27 cellular contexts compared by ENCODE assay signal in the genomic region with DNA sequence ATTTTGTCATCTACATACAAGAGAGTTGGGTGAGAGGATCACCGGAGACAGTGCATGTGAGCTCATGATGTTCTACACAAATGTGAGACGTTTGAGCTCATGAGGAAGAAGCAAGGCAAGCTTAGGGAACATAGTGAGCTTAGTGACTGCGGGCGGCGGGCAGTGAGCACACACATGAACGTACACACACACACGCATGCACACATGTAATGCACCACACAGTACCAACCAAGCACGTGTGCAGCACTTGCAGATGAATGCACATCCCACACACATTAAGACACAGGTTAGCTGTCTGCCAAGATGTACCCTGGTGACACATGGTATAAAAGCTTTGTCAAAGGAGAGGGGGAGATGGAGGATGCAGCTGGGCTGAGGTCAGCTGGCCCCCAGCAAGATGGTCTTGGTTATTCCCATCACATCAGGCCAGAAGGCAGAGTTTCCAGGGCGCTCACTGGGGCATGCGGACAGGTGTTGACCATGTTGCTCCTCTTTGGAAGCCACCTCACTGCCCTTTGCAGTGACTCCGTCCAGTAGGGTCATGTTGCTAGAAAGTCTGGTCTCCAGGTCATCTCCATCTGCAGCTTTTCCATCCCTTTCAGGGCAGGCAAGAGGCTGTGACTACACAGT. TPM values are rescaled to one million over a fixed set of nuclear protein-coding genes. Genes with fewer than 3 reads are reported as not detected.
DNase-seq lines count a peak whose midpoint lies in the region; ATAC-seq, FAIRE-seq and TF ChIP-seq lines count a peak whose summit lies in the region.
"Had no signal": no experiment of that assay in that cellular context is flagged by ENCODE, and none has a peak within 500 bp of the region (broad histone marks: within the 10 kb centered on the region; RNA-seq: fewer than 3 reads in every experiment).

No MANE protein-coding gene starts in this region.

- peaks cover 3 to 42% of the 10 kb centered on the region in 2 experiments; a peak in 4 of 5 replicates for H3K27me3 ChIP-seq in HepG2 (ENCODE audit: control insufficient read depth in 1 of 2, insufficient read depth in 2 of 2, low read length in 2 of 2)
- no peaks in the 10 kb centered on the region for H3K27me3 ChIP-seq in right lobe of liver
- H3K27me3 ChIP-seq in colonic mucosa = no peaks in the 10 kb centered on the region
- H3K27me3 ChIP-seq: ascending aorta, uterus had no signal

- H3K9me3 Mint-ChIP-seq in osteocyte (ENCODE audit: unreplicated experiment) (no peaks in the 10 kb centered on the region), nephron progenitor cell (no peaks in the 10 kb centered on the region)
- H3K9me3 Mint-ChIP-seq: activated CD8-positive, alpha-beta T cell treated with anti-CD3 and anti-CD28 coated beads for 36 hours; activated naive CD4-positive, alpha-beta T cell treated with anti-CD3 and anti-CD28 coated beads, Interleukin-2, amount 50 U/mL, for 72 hours; activated T-helper 1 cell treated with anti-CD3 and anti-CD28 coated beads, Interleukin-12 subunit alpha, Interleukin-12 subunit beta, Interleukin-2, Interleukin-4 antibody, amounts not matched to agents 30 ng/mL and 10 ng/mL and 1 ng/mL, durations not matched to agents 14 hours and 24 hours and 36 hours; CD8-positive, alpha-beta memory T cell; T-helper 2 cell treated with Interferon-gamma antibody and Interleukin-4, amounts not matched to agents 5 μg/mL and 100 μg/mL, for 36 hours had no signal

- H3K27ac Mint-ChIP-seq in osteocyte (ENCODE audit: unreplicated experiment) (no peak overlapping the region), nephron progenitor cell (no peak overlapping the region)
- H3K27ac Mint-ChIP-seq: activated CD8-positive, alpha-beta T cell treated with anti-CD3 and anti-CD28 coated beads for 36 hours; activated naive CD4-positive, alpha-beta T cell treated with anti-CD3 and anti-CD28 coated beads, Interleukin-2, amount 50 U/mL, for 72 hours; activated T-helper 1 cell treated with anti-CD3 and anti-CD28 coated beads, Interleukin-12 subunit alpha, Interleukin-12 subunit beta, Interleukin-2, Interleukin-4 antibody, amounts not matched to agents 30 ng/mL and 10 ng/mL and 1 ng/mL, durations not matched to agents 14 hours and 24 hours and 36 hours; CD8-positive, alpha-beta memory T cell; T-helper 2 cell treated with Interferon-gamma antibody and Interleukin-4, amounts not matched to agents 5 μg/mL and 100 μg/mL, for 36 hours had no signal

- H3K4me1 Mint-ChIP-seq in osteocyte (ENCODE audit: unreplicated experiment) (peaks cover 20% of the 10 kb centered on the region), nephron progenitor cell (peaks cover 79% of the 10 kb centered on the region)

- TF ChIP-seq POLR2A in HepG2 (IDR thresholded peaks at IDR 0.05; ENCODE audit: insufficient read depth in 1 of 2, low read depth in 2 of 2, low read length in 2 of 2) (no peak), right lobe of liver (IDR thresholded peaks at IDR 0.05) (no peak)

- no peak overlapping the region for H3K4me2 ChIP-seq in HepG2 (ENCODE audit: low read depth, low read length)

- H3K9ac ChIP-seq in HepG2 (ENCODE audit: insufficient read depth, low read depth, low read length) = no peak overlapping the region
- no peak overlapping the region for H3K9ac ChIP-seq in colonic mucosa (ENCODE audit: low read depth in 2 of 2, low read length in 2 of 2)

- POLR2A ChIA-PET in HepG2 (lab: Yijun Ruan, JAX) = no interaction called here

- no peak for TF ChIP-seq CTCF in HepG2 (CRISPR knock-in tag; IDR thresholded peaks at IDR 0.05)
- no peak for TF ChIP-seq CTCF in right lobe of liver (IDR thresholded peaks at IDR 0.05)
- TF ChIP-seq CTCF in colonic mucosa (IDR thresholded peaks at IDR 0.05) = no peak
- no peak for TF ChIP-seq CTCF in osteocyte (IDR thresholded peaks at IDR 0.05)
- TF ChIP-seq CTCF in nephron progenitor cell (IDR thresholded peaks at IDR 0.05) = no peak

- H3K4me3 ChIP-seq in HepG2 (replicated peaks in 1 of 3; ENCODE audit: insufficient read depth in 1 of 3, low read depth in 2 of 3, low read length in 3 of 3) = no peak overlapping the region
- H3K4me3 ChIP-seq in right lobe of liver = no peak overlapping the region
- no peak overlapping the region for H3K4me3 ChIP-seq in colonic mucosa
- H3K4me3 ChIP-seq: ascending aorta, uterus had no signal

- FAIRE-seq in HepG2 (lab: Jason Lieb, UNC) = no peak
- FAIRE-seq: frontal cortex, G401.6, keratinocyte had no signal

- TF ChIP-seq EP300 in HepG2 (IDR thresholded peaks at IDR 0.05; ENCODE audit: low read depth in 2 of 2, low read length in 2 of 2) (no peak), HepG2 (CRISPR knock-in tag; IDR thresholded peaks at IDR 0.05; ENCODE audit: borderline replicate concordance) (no peak)

- H3K27ac ChIP-seq in HepG2 (ENCODE audit: extremely low read length, insufficient read depth, low read length) (no peak overlapping the region), right lobe of liver (no peak overlapping the region), colonic mucosa (no peak overlapping the region)
- H3K27ac ChIP-seq: uterus, VCaP had no signal

- H3K27me3 Mint-ChIP-seq in osteocyte (ENCODE audit: unreplicated experiment) (peaks cover 42% of the 10 kb centered on the region), nephron progenitor cell (ENCODE audit: low read depth, poor library complexity) (peaks cover 14% of the 10 kb centered on the region)

- H3K36me3 ChIP-seq in HepG2 (replicated peaks in 1 of 2; ENCODE audit: control insufficient read depth in 1 of 2, insufficient read depth in 2 of 2, low read length in 2 of 2) = no peaks in the 10 kb centered on the region
- H3K36me3 ChIP-seq in right lobe of liver = no peaks in the 10 kb centered on the region
- no peaks in the 10 kb centered on the region for H3K36me3 ChIP-seq in colonic mucosa
- H3K36me3 ChIP-seq: ascending aorta, uterus had no signal

- in situ Hi-C loops in HepG2 (cut with HindIII; ENCODE audit: extremely low pct_ligation_motif_present, low pct_unique_long_range_greater_than_20kb) = no loop called here

- no peaks in the 10 kb centered on the region for H3K79me2 ChIP-seq in HepG2 (ENCODE audit: insufficient read depth, low read length)

- H3K4me1 ChIP-seq in HepG2 (ENCODE audit: insufficient read depth, low read length) (no peaks in the 10 kb centered on the region; the same call in 1 of the 2 replicates), right lobe of liver (no peaks in the 10 kb centered on the region), colonic mucosa (no peaks in the 10 kb centered on the region)

- H2AFZ ChIP-seq in HepG2 (ENCODE audit: low read length) = no peak overlapping the region

- WGBS in HepG2 (ENCODE audit: low lambda C conversion rate) = 58% methylated on average over 8 of the region's 11 CpGs
- 87% methylated on average over 8 of the region's 11 CpGs for WGBS in right lobe of liver (ENCODE audit: insufficient coverage, low coverage, low lambda C conversion rate, missing lambda C conversion rate)

- H3K9me3 ChIP-seq in HepG2 (ENCODE audit: low read length) (no peaks in the 10 kb centered on the region), right lobe of liver (no peaks in the 10 kb centered on the region), colonic mucosa (no peaks in the 10 kb centered on the region)
- H3K9me3 ChIP-seq: ascending aorta, uterus had no signal

- TF ChIP-seq RAD21 in HepG2 (CRISPR knock-in tag; IDR thresholded peaks at IDR 0.05) = no peak

- no TSS peak for BruUV-seq in HepG2 (replicated peaks; lab: Mats Ljungman, UMichigan)

- no peaks in the 10 kb centered on the region for H3K36me3 Mint-ChIP-seq in osteocyte (ENCODE audit: unreplicated experiment)
- no peaks in the 10 kb centered on the region for H3K36me3 Mint-ChIP-seq in nephron progenitor cell (ENCODE audit: low read depth)
- H3K36me3 Mint-ChIP-seq: activated naive CD4-positive, alpha-beta T cell treated with anti-CD3 and anti-CD28 coated beads, Interleukin-2, amount 50 U/mL, for 72 hours; CD8-positive, alpha-beta memory T cell had no signal

- H4K20me1 ChIP-seq in HepG2 (ENCODE audit: insufficient read depth, low read length) = no peaks in the 10 kb centered on the region

- DNase-seq in HepG2 (ENCODE audit: low spot score) (no peak), right lobe of liver (no peak), colonic mucosa (peak; percentile 12), osteocyte (ENCODE audit: extremely low spot score, unreplicated experiment) (peak; percentile 71), NCI-H1092 treated with DMSO at 0.1 percent for 48 hours (lab: John Stamatoyannopoulos, UW) (no peak), nephron progenitor cell (no peak)
- DNase-seq in activated CD4-positive, alpha-beta T cell treated with anti-CD3 and anti-CD28 coated beads for 4 hours = no peak
- DNase-seq: activated CD8-positive, alpha-beta T cell treated with anti-CD3 and anti-CD28 coated beads for 36 hours; CD8-positive, alpha-beta memory T cell; DMS153; effector CD8-positive, alpha-beta T cell; KG1; NCI-H146; NCI-H510A treated with DMSO at 0.1 percent for 48 hours; occipital lobe; RPMI8226; stimulated activated CD4-positive, alpha-beta T cell treated with anti-CD3 and anti-CD28 coated beads, Interleukin-15, amount 100 ng/mL, for 24 hours had no signal

- CTCF ChIA-PET in HepG2 (lab: Yijun Ruan, JAX; ENCODE audit: low intra/inter-chr PET ratio, low total read pairs) = no interaction called here

- intact Hi-C loops in HepG2 (cut with micrococcal nuclease; ENCODE audit: unreplicated experiment) = no loop called here
- intact Hi-C loops in right lobe of liver (cut with DNase I) = loop anchor here in 1 of 2 donors (5.0 kb wide), 1 partner anchor 120 kb away; no protein-coding TSS in a partner anchor
- intact Hi-C loops in colonic mucosa (cut with DNase I) = loop anchor here (5.0 kb wide), 1 partner anchor 120 kb away; no protein-coding TSS in a partner anchor

- H3K4me3 Mint-ChIP-seq in osteocyte (ENCODE audit: unreplicated experiment) (no peak overlapping the region), nephron progenitor cell (no peak overlapping the region)
- H3K4me3 Mint-ChIP-seq: activated CD8-positive, alpha-beta T cell treated with anti-CD3 and anti-CD28 coated beads for 36 hours; activated T-helper 1 cell treated with anti-CD3 and anti-CD28 coated beads, Interleukin-12 subunit alpha, Interleukin-12 subunit beta, Interleukin-2, Interleukin-4 antibody, amounts not matched to agents 30 ng/mL and 10 ng/mL and 1 ng/mL, durations not matched to agents 14 hours and 24 hours and 36 hours; CD8-positive, alpha-beta memory T cell; T-helper 2 cell treated with Interferon-gamma antibody and Interleukin-4, amounts not matched to agents 5 μg/mL and 100 μg/mL, for 36 hours had no signal

- no peak for ATAC-seq in HepG2
- no peak for ATAC-seq in right lobe of liver
- ATAC-seq: activated CD8-positive, alpha-beta T cell treated with anti-CD3 and anti-CD28 coated beads for 36 hours; activated naive CD4-positive, alpha-beta T cell treated with anti-CD3 and anti-CD28 coated beads, Interleukin-2, amount 50 U/mL, for 72 hours had no signal

RNA-seq across cellular contexts. Expression of gene CACNA2D4, which starts 8.7 kb away (rescaled TPM):
- 7.2 and 14.2 TPM in 2 replicates for total RNA-seq in HepG2 (2016; rRNA removed; fragmentation: Illumina TruSeq; extraction: Trizol)
- total RNA-seq in HepG2 (2016; cell fraction: cytosol; rRNA removed; fragmentation: Illumina TruSeq; extraction: Trizol; ENCODE audit: low read depth) = 8.0 and 8.7 TPM in 2 replicates
- 8.0 and 14.5 TPM in 2 replicates for total RNA-seq in HepG2 (2016; cell fraction: insoluble cytoplasmic fraction; rRNA removed; fragmentation: Illumina TruSeq; extraction: Trizol)
- total RNA-seq in HepG2 (2016; cell fraction: membrane; rRNA removed; fragmentation: Illumina TruSeq; extraction: Trizol) = 14.1 and 16.1 TPM in 2 replicates
- 15.5 and 18.8 TPM in 2 replicates for total RNA-seq in HepG2 (2016; cell fraction: nucleus; rRNA removed; fragmentation: Illumina TruSeq; extraction: Trizol)
- polyA plus RNA-seq in HepG2 (2011; rRNA removed) = 136 and 160 TPM in 2 replicates
- 115 and 149 TPM in 2 replicates for polyA plus RNA-seq in HepG2 (2011; cell fraction: cytosol; rRNA removed)
- 402 and 439 TPM in 2 replicates for polyA plus RNA-seq in HepG2 (2011; cell fraction: nucleus; rRNA removed)
- 73.6 and 103 TPM in 2 replicates for polyA plus RNA-seq in HepG2 (2012)
- polyA plus RNA-seq in HepG2 (2016; cell fraction: cytosol; fragmentation: Illumina TruSeq; extraction: Trizol; ENCODE audit: low read depth) = 7.6 and 9.3 TPM in 2 replicates
- polyA plus RNA-seq in HepG2 (2016; cell fraction: insoluble cytoplasmic fraction; fragmentation: Illumina TruSeq; extraction: Trizol; ENCODE audit: low read depth) = 10.4 and 11.5 TPM in 2 replicates
- polyA plus RNA-seq in HepG2 (2016; cell fraction: membrane; fragmentation: Illumina TruSeq; extraction: Trizol; ENCODE audit: low read depth) = 13.7 and 16.7 TPM in 2 replicates
- polyA plus RNA-seq in HepG2 (2016; cell fraction: nucleus; fragmentation: Illumina TruSeq; extraction: Trizol; ENCODE audit: insufficient read depth, low read depth) = 27.6 and 41.2 TPM in 2 replicates
- polyA minus RNA-seq in HepG2 (2011; rRNA and poly(A)+ RNA removed; ENCODE audit: low replicate concordance) = 202 TPM in 1 of 2 replicates, not detected in the other
- polyA minus RNA-seq in HepG2 (2011; cell fraction: cytosol; rRNA and poly(A)+ RNA removed) = 42.4 and 44.5 TPM in 2 replicates
- 135 and 155 TPM in 2 replicates for polyA minus RNA-seq in HepG2 (2011; cell fraction: nucleus; rRNA and poly(A)+ RNA removed)
- total RNA-seq in right lobe of liver = 1 to 10 TPM in 3 of 6 experiments, under 1 TPM in 3; 0.87 to 1.9 (median 0.96) TPM
- total RNA-seq in colonic mucosa = 1 to 10 TPM; 3.3 to 3.7 TPM
- total RNA-seq in osteocyte = not detected in 2 replicates
- total RNA-seq: ascending aorta, frontal cortex, lung microvascular endothelial cell, occipital lobe had no signal

Comparison
In these comparisons a context has a peak if more than half of its experiments do, and no peak if none do; other contexts are left out.
1. DNase-seq: peak in colonic mucosa (single experiment) and osteocyte (single experiment); none in HepG2 (single experiment), right lobe of liver (0 of 3), NCI-H1092 treated with DMSO at 0.1 percent for 48 hours (single experiment), activated CD4-positive, alpha-beta T cell treated with anti-CD3 and anti-CD28 coated beads for 4 hours (0 of 2) and nephron progenitor cell (single experiment).